ENCODE assay signal across 10 cellular contexts in genomic region chr6:151497935-151498726, GRCh38.
A peak's percentile ranks its signal among the peaks of the same experiment; 100 is the strongest.
DNase-seq lines count a peak whose midpoint lies in the region; ATAC-seq lines count a peak whose summit lies in the region.
"Had no signal": no experiment of that assay in that cellular context is flagged by ENCODE, and none has a peak within 500 bp of the region (broad histone marks: within the 10 kb centered on the region; RNA-seq: fewer than 3 reads in every experiment).

No MANE protein-coding gene starts in this region.

- ATAC-seq in GM18870 (IDR thresholded peaks at IDR 0.05; ENCODE audit: unreplicated experiment) (peak; percentile 82), HG02610 (IDR thresholded peaks at IDR 0.05; ENCODE audit: unreplicated experiment) (peak; percentile 60)

- intact Hi-C loops in posterior cingulate gyrus (cut with DNase I), result no loop called here

- DNase-seq in KBM-7 (peak; percentile 66), foreskin melanocyte (peak; percentile 27), NCI-H345 treated with DMSO at 0.1 percent for 48 hours (lab: John Stamatoyannopoulos, UW; ENCODE audit: unreplicated experiment) (no peak), HPDE6-E6E7 (ENCODE audit: extremely low spot score) (no peak), posterior cingulate gyrus (no peak)
- DNase-seq in activated CD4-positive, alpha-beta T cell treated with anti-CD3 and anti-CD28 coated beads for 48 hours, result no peak
- DNase-seq: kidney glomerular epithelial cell; NK-92 treated with Interleukin-12 subunit alpha and Interleukin-12 subunit beta, amount 100 ng/mL, for 24 hours had no signal

- in situ Hi-C loops in KBM-7 (cut with MboI; ENCODE audit: low pct_unique_long_range_greater_than_20kb, low sequenced_read_pairs), result no loop called here

Comparison
In these comparisons a context has a peak if more than half of its experiments do, and no peak if none do; other contexts are left out.
1. DNase-seq: peak in KBM-7 (single experiment) and foreskin melanocyte (single experiment); none in NCI-H345 treated with DMSO at 0.1 percent for 48 hours (single experiment), HPDE6-E6E7 (single experiment), activated CD4-positive, alpha-beta T cell treated with anti-CD3 and anti-CD28 coated beads for 48 hours (single experiment) and posterior cingulate gyrus (0 of 10).